Comparison of ENCODE assay signal across 18 cellular contexts in the genomic region with DNA sequence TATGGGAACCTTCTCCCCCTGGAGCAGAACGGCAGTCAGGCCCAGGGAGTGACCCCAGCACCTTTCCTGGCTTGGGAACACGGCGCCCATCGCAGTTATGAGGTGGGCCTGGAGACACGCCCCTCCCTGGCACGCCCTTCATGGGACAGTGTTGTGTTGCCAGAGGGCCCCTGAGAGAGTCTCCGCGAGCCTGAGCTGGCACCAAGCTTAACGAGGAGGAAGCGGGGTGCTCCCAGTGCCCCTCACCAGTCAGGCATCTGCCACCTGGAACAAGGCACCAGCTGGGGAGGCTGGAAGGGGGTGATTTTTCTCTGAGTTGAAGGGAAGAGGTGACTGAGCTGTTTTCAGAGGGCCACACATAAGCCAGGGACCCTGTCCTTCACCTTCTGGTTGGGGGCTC.
DNase-seq lines count a peak whose midpoint lies in the region; ATAC-seq and TF ChIP-seq lines count a peak whose summit lies in the region.
"Had no signal": no experiment of that assay in that cellular context is flagged by ENCODE, and none has a peak within 500 bp of the region (broad histone marks: within the 10 kb centered on the region; RNA-seq: fewer than 3 reads in every experiment).

No MANE protein-coding gene starts in this region.

- DNase-seq in left ventricle myocardium superior (peak; percentile 17), right atrium auricular region (ENCODE audit: low spot score) (no peak), NT2/D1 (ENCODE audit: low read depth, low spot score) (no peak), neuronal stem cell (ENCODE audit: low spot score) (no peak), BE2C (no peak), HUDEP-2 (lab: John Stamatoyannopoulos, UW; ENCODE audit: unreplicated experiment in 76 of 76) (no peak), esophagus squamous epithelium (lab: John Stamatoyannopoulos, UW) (no peak)
- DNase-seq: COR-L47, DMS53, KG1, NCI-H1092 treated with DMSO at 0.1 percent for 48 hours, NCI-H1694, NCI-H2107, NCI-H446, SHP77 had no signal

- no peaks in the 10 kb centered on the region for H3K9me3 ChIP-seq in right atrium auricular region
- no peaks in the 10 kb centered on the region for H3K9me3 ChIP-seq in NT2/D1 (ENCODE audit: insufficient read depth, low read length)
- H3K9me3 ChIP-seq in neuronal stem cell (replicated peaks in 1 of 2; ENCODE audit: control insufficient read depth in 2 of 2, insufficient read depth in 1 of 2, low read depth in 1 of 2, low read length in 2 of 2) = no peaks in the 10 kb centered on the region
- H3K9me3 ChIP-seq in BE2C = no peaks in the 10 kb centered on the region
- no peaks in the 10 kb centered on the region for H3K9me3 ChIP-seq in esophagus squamous epithelium
- H3K9me3 ChIP-seq: BLaER1 treated with 17β-estradiol and CSF1 and Interleukin-3, amounts not matched to agents 10 nM and 100 nM had no signal

- no peak overlapping the region for H3K23ac ChIP-seq in neuronal stem cell (ENCODE audit: low read depth, low read length, poor library complexity)

- peak overlapping the region; percentile 93 for H2BK15ac ChIP-seq in neuronal stem cell (ENCODE audit: low read length)

- H3K4me1 ChIP-seq in right atrium auricular region = no peaks in the 10 kb centered on the region
- peaks cover 30% of the 10 kb centered on the region for H3K4me1 ChIP-seq in NT2/D1 (ENCODE audit: insufficient read depth, insufficient read length)
- H3K4me1 ChIP-seq in neuronal stem cell (ENCODE audit: control insufficient read depth in 2 of 2, insufficient read depth in 1 of 2, low read depth in 1 of 2, low read length in 2 of 2) = peaks cover 0 to 13% of the 10 kb centered on the region in 2 donors
- no peaks in the 10 kb centered on the region for H3K4me1 ChIP-seq in BE2C
- H3K4me1 ChIP-seq in esophagus squamous epithelium = peaks cover 0 to 23% (median 0%) of the 10 kb centered on the region in 3 donors

- H3K4me3 ChIP-seq in right atrium auricular region (no peak overlapping the region), NT2/D1 (ENCODE audit: insufficient read length, low read depth) (no peak overlapping the region), neuronal stem cell (ENCODE audit: low read length in 2 of 2) (no peak overlapping the region), BE2C (ENCODE audit: low read depth, low read length) (no peak overlapping the region), esophagus squamous epithelium (no peak overlapping the region)
- H3K4me3 ChIP-seq: BLaER1 treated with 17β-estradiol and CSF1 and Interleukin-3, amounts not matched to agents 10 nM and 100 nM had no signal

- no peak overlapping the region for H4K91ac ChIP-seq in neuronal stem cell (ENCODE audit: low read depth, low read length, poor library complexity)

- H2AFZ ChIP-seq in neuronal stem cell (ENCODE audit: low read length) = no peak overlapping the region

- H2AK5ac ChIP-seq in neuronal stem cell (ENCODE audit: low read depth, low read length) = peak overlapping the region; percentile 97

- H3K27me3 ChIP-seq in right atrium auricular region (no peaks in the 10 kb centered on the region), NT2/D1 (ENCODE audit: insufficient read depth, insufficient read length) (no peaks in the 10 kb centered on the region), neuronal stem cell (ENCODE audit: control insufficient read depth in 3 of 3, insufficient read depth in 3 of 3, low read depth in 1 of 3, low read length in 3 of 3) (no peaks in the 10 kb centered on the region), BE2C (no peaks in the 10 kb centered on the region), esophagus squamous epithelium (no peaks in the 10 kb centered on the region)
- H3K27me3 ChIP-seq: BLaER1 treated with 17β-estradiol and CSF1 and Interleukin-3, amounts not matched to agents 10 nM and 100 nM had no signal

- no peak overlapping the region for H3K4ac ChIP-seq in neuronal stem cell (ENCODE audit: low read length)

- H3K27ac ChIP-seq in right atrium auricular region = no peak overlapping the region
- H3K27ac ChIP-seq in neuronal stem cell (replicated peaks; ENCODE audit: low read length) = no peak overlapping the region
- no peak overlapping the region for H3K27ac ChIP-seq in esophagus squamous epithelium
- H3K27ac ChIP-seq: BLaER1 treated with 17β-estradiol and CSF1 and Interleukin-3, amounts not matched to agents 10 nM and 100 nM; HL-60 had no signal

- TF ChIP-seq POLR2A in esophagus squamous epithelium (IDR thresholded peaks at IDR 0.05) = no peak

- TF ChIP-seq CTCF in right atrium auricular region (IDR thresholded peaks at IDR 0.05) (no peak), BE2C (IDR thresholded peaks at IDR 0.05; ENCODE audit: low read depth, low read length) (no peak), esophagus squamous epithelium (IDR thresholded peaks at IDR 0.05) (no peak)

- intact Hi-C loops in left ventricle myocardium superior (cut with micrococcal nuclease) (no loop called here), esophagus squamous epithelium (cut with DNase I) (no loop called here)

- peak overlapping the region; percentile 38 for H3K9ac ChIP-seq in NT2/D1 (ENCODE audit: insufficient read length, low read depth)
- no peak overlapping the region for H3K9ac ChIP-seq in neuronal stem cell (ENCODE audit: low read depth, low read length, poor library complexity)
- H3K9ac ChIP-seq: BLaER1 treated with 17β-estradiol and CSF1 and Interleukin-3, amounts not matched to agents 10 nM and 100 nM had no signal

- H3K36me3 ChIP-seq in right atrium auricular region (peaks cover 30% of the 10 kb centered on the region), NT2/D1 (ENCODE audit: insufficient read depth, insufficient read length, low read length) (peaks cover 46% of the 10 kb centered on the region), neuronal stem cell (replicated peaks in 1 of 2; ENCODE audit: control insufficient read depth in 2 of 2, insufficient read depth in 2 of 2, low read length in 2 of 2) (peaks cover 6 to 47% of the 10 kb centered on the region in 2 donors), BE2C (peaks cover 10% of the 10 kb centered on the region; the same call in 1 of the 2 replicates), esophagus squamous epithelium (peaks cover 15 to 86% (median 27%) of the 10 kb centered on the region in 3 donors)

- H4K8ac ChIP-seq in neuronal stem cell (ENCODE audit: low read depth, low read length) = no peak overlapping the region

- H2BK120ac ChIP-seq in neuronal stem cell (ENCODE audit: low read depth, low read length) = no peak overlapping the region

- WGBS in neuronal stem cell (ENCODE audit: extremely low coverage in 2 of 2, insufficient read length in 2 of 2, insufficient replicate concordance in 1 of 2), 2 donors = no CpG with 5 or more reads among the region's 10 CpGs
- no CpG with 5 or more reads among the region's 10 CpGs for WGBS in esophagus squamous epithelium, 2 donors

- no peak overlapping the region for H3K4me2 ChIP-seq in neuronal stem cell (ENCODE audit: insufficient read depth, low read length, poor library complexity, severe bottlenecking)
- H3K4me2 ChIP-seq: BLaER1 treated with 17β-estradiol and CSF1 and Interleukin-3, amounts not matched to agents 10 nM and 100 nM had no signal

- H3K18ac ChIP-seq in neuronal stem cell (ENCODE audit: low read length) = peak overlapping the region; percentile 92

- ATAC-seq in left ventricle myocardium superior = no peak
- ATAC-seq: SK-N-SH treated with all-trans-retinoic acid at 6 μM for 48 hours had no signal

- H3K79me1 ChIP-seq in neuronal stem cell (ENCODE audit: low read depth, low read length) = peaks cover 2% of the 10 kb centered on the region

- no peak overlapping the region for H2BK12ac ChIP-seq in neuronal stem cell (ENCODE audit: low read length)

- H2BK5ac ChIP-seq in neuronal stem cell (ENCODE audit: low read length) = peak overlapping the region; percentile 95

- no peak overlapping the region for H3K14ac ChIP-seq in neuronal stem cell (ENCODE audit: low read length)
